ENCODE assay signal across 16 cellular contexts in genomic region chr15:94877833-94878232, GRCh38.
A peak's percentile ranks its signal among the peaks of the same experiment; 100 is the strongest.
DNase-seq lines count a peak whose midpoint lies in the region.
"Had no signal": no experiment of that assay in that cellular context is flagged by ENCODE, and none has a peak within 500 bp of the region (broad histone marks: within the 10 kb centered on the region; RNA-seq: fewer than 3 reads in every experiment).

No MANE protein-coding gene starts in this region.

- no CpG with 5 or more reads among the region's 2 CpGs for WGBS in mesendoderm (ENCODE audit: extremely low coverage, insufficient coverage, low lambda C conversion rate)

- DNase-seq in NAMALWA (ENCODE audit: low spot score) = peak; percentile 2
- DNase-seq in dermis blood vessel endothelial cell = peak; percentile 6
- peak; percentile 25 for DNase-seq in mesendoderm
- DNase-seq in NCI-H2227 treated with DMSO at 0.1 percent for 48 hours (lab: John Stamatoyannopoulos, UW) = no peak
- DNase-seq in DMS53 (lab: John Stamatoyannopoulos, UW) = no peak
- no peak for DNase-seq in KG1 (lab: John Stamatoyannopoulos, UW)
- DNase-seq: C1 segment of cervical spinal cord; Caco-2; CD4-positive, CD25-positive, alpha-beta regulatory T cell; CD8-positive, alpha-beta T cell; DMS 273 treated with DMSO at 0.1 percent for 48 hours; DMS79 treated with DMSO at 0.1 percent for 48 hours; GF-D8; H9; HFFc6 had no signal

- no peak overlapping the region for H2BK15ac ChIP-seq in mesendoderm (replicated peaks; ENCODE audit: low read depth)

- H4K5ac ChIP-seq in mesendoderm (ENCODE audit: low read length) = no peak overlapping the region

- H3K4me1 ChIP-seq in mesendoderm (ENCODE audit: control insufficient read depth, low read depth, low read length) = no peaks in the 10 kb centered on the region
- H3K4me1 ChIP-seq: Caco-2 had no signal

- no peak overlapping the region for H2BK120ac ChIP-seq in mesendoderm (ENCODE audit: low read depth, low read length)

- no peak overlapping the region for H3K4me3 ChIP-seq in mesendoderm (ENCODE audit: low read length)
- H3K4me3 ChIP-seq: GM23338 had no signal

- no peak overlapping the region for H2BK5ac ChIP-seq in mesendoderm (ENCODE audit: low read length)

- no peak overlapping the region for H3K27ac ChIP-seq in mesendoderm (ENCODE audit: low read depth, low read length)

- H3K36me3 ChIP-seq in mesendoderm (ENCODE audit: control insufficient read depth, insufficient read depth, low read length) = no peaks in the 10 kb centered on the region

- no peaks in the 10 kb centered on the region for H3K79me2 ChIP-seq in mesendoderm (ENCODE audit: control insufficient read depth, insufficient read depth, low read length)

- no peak overlapping the region for H2AK5ac ChIP-seq in mesendoderm (ENCODE audit: low read length)

- no peak overlapping the region for H3K23ac ChIP-seq in mesendoderm (ENCODE audit: low read length)

- H3K56ac ChIP-seq in mesendoderm (ENCODE audit: low read length) = no peak overlapping the region

- no peak overlapping the region for H3K4ac ChIP-seq in mesendoderm (ENCODE audit: low read depth, low read length)

- no peaks in the 10 kb centered on the region for H3K27me3 ChIP-seq in mesendoderm (ENCODE audit: insufficient read depth, low read length, poor library complexity)

- H4K8ac ChIP-seq in mesendoderm (ENCODE audit: low read depth, low read length) = no peak overlapping the region

- H3K79me1 ChIP-seq in mesendoderm (ENCODE audit: low read length) = no peaks in the 10 kb centered on the region

- H3K9ac ChIP-seq in mesendoderm (ENCODE audit: low read length) = no peak overlapping the region

- H3K4me2 ChIP-seq in mesendoderm (ENCODE audit: low read length) = no peak overlapping the region
- H3K4me2 ChIP-seq: GM23338 had no signal

- no peak overlapping the region for H3K18ac ChIP-seq in mesendoderm (ENCODE audit: low read length)

Comparison
In these comparisons a context has a peak if more than half of its experiments do, and no peak if none do; other contexts are left out.
1. DNase-seq: peak in NAMALWA (single experiment), dermis blood vessel endothelial cell (single experiment) and mesendoderm (single experiment); none in NCI-H2227 treated with DMSO at 0.1 percent for 48 hours (single experiment), DMS53 (single experiment) and KG1 (single experiment).